In genomic region chr11:8809605-8810272, GRCh38 we compare ENCODE assay signal across 8 cellular contexts.
DNase-seq lines count a peak whose midpoint lies in the region; ATAC-seq, FAIRE-seq and TF ChIP-seq lines count a peak whose summit lies in the region.

No MANE protein-coding gene starts in this region.

- peaks cover 6 to 10% (median 8%) of the 10 kb centered on the region in 4 donors for H3K4me1 Mint-ChIP-seq in naive thymus-derived CD8-positive, alpha-beta T cell

- DNase-seq in bronchial epithelial cell (ENCODE audit: low read depth), result no peak
- peak; percentile 13 for DNase-seq in kidney tubule cell (ENCODE audit: low spot score)
- DNase-seq in stomach, result no peak
- DNase-seq in effector CD8-positive, alpha-beta T cell (lab: John Stamatoyannopoulos, UW), result no peak
- DNase-seq in NCI-H524 treated with DMSO at 0.1 percent for 48 hours (lab: John Stamatoyannopoulos, UW), result no peak
- no peak for DNase-seq in naive thymus-derived CD8-positive, alpha-beta T cell

- H3F3A ChIP-seq in Loucy (ENCODE audit: low read depth), result peaks cover 10% of the 10 kb centered on the region

- peak overlapping the region in 2 of 10 donors; percentile 3 to 75 for H3K4me3 Mint-ChIP-seq in naive thymus-derived CD8-positive, alpha-beta T cell

- peak overlapping the region; percentile 18 for H3K4me2 ChIP-seq in Loucy (ENCODE audit: low read depth, low read length, poor library complexity, severe bottlenecking)

- H3K36me3 ChIP-seq in Loucy (ENCODE audit: insufficient read depth, low read length) (no peaks in the 10 kb centered on the region), bronchial epithelial cell (ENCODE audit: control insufficient read depth, insufficient read depth, low read length) (no peaks in the 10 kb centered on the region), stomach (no peaks in the 10 kb centered on the region)

- H3K27me3 ChIP-seq in Loucy (ENCODE audit: insufficient read depth, low read length, poor library complexity, severe bottlenecking) (no peaks in the 10 kb centered on the region), bronchial epithelial cell (ENCODE audit: control insufficient read depth, insufficient read depth, low read length) (no peaks in the 10 kb centered on the region), stomach (no peaks in the 10 kb centered on the region)

- H3K4me1 ChIP-seq in Loucy (ENCODE audit: insufficient read depth, low read length, poor library complexity, severe bottlenecking) (peaks cover 44% of the 10 kb centered on the region), stomach (peaks cover 66 to 92% (median 77%) of the 10 kb centered on the region in 4 donors)

- TF ChIP-seq CTCF in Loucy (conservative IDR thresholded peaks at IDR 0.05; ENCODE audit: low read length) (no peak), bronchial epithelial cell (IDR thresholded peaks at IDR 0.05; ENCODE audit: insufficient read depth, low read length, severe bottlenecking) (no peak), stomach (IDR thresholded peaks at IDR 0.05) (no peak)

- POLR2A ChIA-PET in naive thymus-derived CD8-positive, alpha-beta T cell (lab: Charles Lee), result no interaction called here

- H3K9me3 ChIP-seq in Loucy (ENCODE audit: insufficient read depth, low read depth, low read length) (no peaks in the 10 kb centered on the region), stomach (no peaks in the 10 kb centered on the region)

- H3K27ac Mint-ChIP-seq in naive thymus-derived CD8-positive, alpha-beta T cell, result no peak overlapping the region

- H2AFZ ChIP-seq in Loucy (ENCODE audit: low read length), result peak overlapping the region; percentile 65

- H3K27me3 Mint-ChIP-seq in naive thymus-derived CD8-positive, alpha-beta T cell, result peaks cover 10 to 26% (median 12%) of the 10 kb centered on the region in 5 donors

- H3K9ac ChIP-seq in Loucy (ENCODE audit: low read depth, low read length, poor library complexity, severe bottlenecking), result peak overlapping the region; percentile 9

- no peaks in the 10 kb centered on the region for H4K20me1 ChIP-seq in Loucy (ENCODE audit: insufficient read depth, low read length, poor library complexity, severe bottlenecking)

- no peaks in the 10 kb centered on the region for H3K79me2 ChIP-seq in Loucy (ENCODE audit: insufficient read depth, low read length)

- TF ChIP-seq POLR2A in stomach (IDR thresholded peaks at IDR 0.05), result no peak

- no peak for FAIRE-seq in bronchial epithelial cell (lab: Jason Lieb, UNC)

- H3K36me3 Mint-ChIP-seq in naive thymus-derived CD8-positive, alpha-beta T cell, result no peaks in the 10 kb centered on the region

- H3K4me3 ChIP-seq in Loucy (ENCODE audit: low read length, poor library complexity, severe bottlenecking) (no peak overlapping the region), bronchial epithelial cell (ENCODE audit: low read depth, low read length) (peak overlapping the region; percentile 60), stomach (peak overlapping the region; percentile 59 to 66 (median 60))

- peak overlapping the region; percentile 78 to 98 (median 92) for H3K27ac ChIP-seq in stomach

- ATAC-seq in GM19328 (IDR thresholded peaks at IDR 0.05; ENCODE audit: unreplicated experiment), result no peak
- no peak for ATAC-seq in naive thymus-derived CD8-positive, alpha-beta T cell

- no peaks in the 10 kb centered on the region for H3K9me2 ChIP-seq in Loucy (replicated peaks; ENCODE audit: low read depth, low read length)

- intact Hi-C loops in stomach (cut with DNase I; ENCODE audit: low total_unique reads), result loop anchor here (10.0 kb wide), 2 partner anchors 95 to 115 kb away; no protein-coding TSS in a partner anchor

- H3K9me3 Mint-ChIP-seq in naive thymus-derived CD8-positive, alpha-beta T cell, result no peaks in the 10 kb centered on the region

- TF ChIP-seq EP300 in stomach (IDR thresholded peaks at IDR 0.05), result no peak

- WGBS in stomach, 5 donors, result 11 to 30% (median 18%) methylated on average over 7 of the region's 7 CpGs
